Comparison of ENCODE assay signal across 13 cellular contexts in genomic region chr22:21739828-21740377, GRCh38. TPM values are rescaled to one million over a fixed set of nuclear protein-coding genes. Genes with fewer than 3 reads are reported as not detected.
DNase-seq lines count a peak whose midpoint lies in the region; ATAC-seq and TF ChIP-seq lines count a peak whose summit lies in the region.
"Had no signal": no experiment of that assay in that cellular context is flagged by ENCODE, and none has a peak within 500 bp of the region (broad histone marks: within the 10 kb centered on the region; RNA-seq: fewer than 3 reads in every experiment).

No MANE protein-coding gene starts in this region.

- peaks cover 7% of the 10 kb centered on the region for H3K9me3 ChIP-seq in BLaER1
- no peaks in the 10 kb centered on the region for H3K9me3 ChIP-seq in CD4-positive, alpha-beta T cell (ENCODE audit: control insufficient read depth, low read length)
- no peaks in the 10 kb centered on the region for H3K9me3 ChIP-seq in T-helper 17 cell (ENCODE audit: control insufficient read depth, low read length, poor library complexity, severe bottlenecking)

- POLR2A ChIA-PET in CD4-positive, alpha-beta T cell (lab: Charles Lee) = no interaction called here

- H3K36me3 Mint-ChIP-seq in CD4-positive, alpha-beta T cell (ENCODE audit: low read depth) = no peaks in the 10 kb centered on the region
- H3K36me3 Mint-ChIP-seq in T-helper 17 cell (ENCODE audit: low read depth) (no peaks in the 10 kb centered on the region), immature natural killer cell (no peaks in the 10 kb centered on the region)

- no peak for DNase-seq in CD4-positive, alpha-beta T cell
- DNase-seq in T-helper 17 cell (no peak), immature natural killer cell (no peak), NCI-H146 (lab: John Stamatoyannopoulos, UW) (no peak), NCI-H2196 (lab: John Stamatoyannopoulos, UW; ENCODE audit: unreplicated experiment) (no peak), foreskin keratinocyte (no peak)
- DNase-seq: DMS53, GM23248 had no signal

- peaks cover 4% of the 10 kb centered on the region for H3K4me1 Mint-ChIP-seq in CD4-positive, alpha-beta T cell (ENCODE audit: low read depth)
- H3K4me1 Mint-ChIP-seq in T-helper 17 cell (peaks cover 6% of the 10 kb centered on the region), immature natural killer cell (peaks cover 39 to 41% of the 10 kb centered on the region in 2 donors)

- H3K27me3 Mint-ChIP-seq in CD4-positive, alpha-beta T cell = no peaks in the 10 kb centered on the region
- H3K27me3 Mint-ChIP-seq in T-helper 17 cell (no peaks in the 10 kb centered on the region), immature natural killer cell (ENCODE audit: low read depth in 3 of 3) (peaks cover 8 to 22% (median 21%) of the 10 kb centered on the region in 3 donors)
- H3K27me3 Mint-ChIP-seq: B cell had no signal

- no peak overlapping the region for H3K9ac ChIP-seq in BLaER1
- H3K9ac ChIP-seq: GM23248 had no signal

- no peak overlapping the region for H3K4me3 Mint-ChIP-seq in CD4-positive, alpha-beta T cell
- H3K4me3 Mint-ChIP-seq in T-helper 17 cell (peak overlapping the region; percentile 31), immature natural killer cell (peak overlapping the region in 1 of 5 donors; percentile 21)
- H3K4me3 Mint-ChIP-seq: B cell had no signal

- H3K4me2 ChIP-seq in BLaER1 = peak overlapping the region; percentile 54; the same call in 1 of the 2 replicates

- no peak for TF ChIP-seq CTCF in CD4-positive, alpha-beta T cell (IDR thresholded peaks at IDR 0.05)
- TF ChIP-seq CTCF in foreskin keratinocyte (conservative IDR thresholded peaks at IDR 0.05) = no peak

- no peak for ATAC-seq in CD4-positive, alpha-beta T cell (ENCODE audit: poor library complexity)
- ATAC-seq in T-helper 17 cell = no peak
- ATAC-seq in GM21825 (IDR thresholded peaks at IDR 0.05; ENCODE audit: unreplicated experiment) = no peak
- no peak for ATAC-seq in foreskin keratinocyte
- ATAC-seq: HCT116 had no signal

- H3K9me3 Mint-ChIP-seq in CD4-positive, alpha-beta T cell = no peaks in the 10 kb centered on the region
- no peaks in the 10 kb centered on the region for H3K9me3 Mint-ChIP-seq in immature natural killer cell

- H3K27ac Mint-ChIP-seq in CD4-positive, alpha-beta T cell = peak overlapping the region; percentile 49
- H3K27ac Mint-ChIP-seq in T-helper 17 cell = no peak overlapping the region
- H3K27ac Mint-ChIP-seq in immature natural killer cell = peak overlapping the region; percentile 67 to 94 (median 88)
- H3K27ac Mint-ChIP-seq: B cell had no signal

- no peaks in the 10 kb centered on the region for H3K36me3 ChIP-seq in BLaER1

- H3K4me1 ChIP-seq in BLaER1 (peaks cover 61% of the 10 kb centered on the region), foreskin keratinocyte (no peaks in the 10 kb centered on the region)

- CTCF ChIA-PET in CD4-positive, alpha-beta T cell (lab: Charles Lee) = no interaction called here

- H3K27ac ChIP-seq in BLaER1 (no peak overlapping the region), foreskin keratinocyte (no peak overlapping the region)
- no peak overlapping the region for H3K27ac ChIP-seq in CD4-positive, alpha-beta T cell (ENCODE audit: low read depth, low read length)
- H3K27ac ChIP-seq: C4-2B, GM23248 had no signal

- intact Hi-C loops in CD4-positive, alpha-beta T cell (cut with DNase I, micrococcal nuclease) = no loop called here

- H4K20me1 ChIP-seq in BLaER1 = no peaks in the 10 kb centered on the region

- no peak overlapping the region for H3K4me3 ChIP-seq in BLaER1
- H3K4me3 ChIP-seq: GM23248 had no signal

- H3K27me3 ChIP-seq in BLaER1 (no peaks in the 10 kb centered on the region), foreskin keratinocyte (peaks cover 19% of the 10 kb centered on the region)
- no peaks in the 10 kb centered on the region for H3K27me3 ChIP-seq in CD4-positive, alpha-beta T cell (ENCODE audit: control insufficient read depth, insufficient read depth, low read length)

RNA-seq across cellular contexts. Expression of gene YPEL1, which starts 4.3 kb away (rescaled TPM):
- 1 to 10 TPM; 2.3 to 2.6 TPM for total RNA-seq in CD4-positive, alpha-beta T cell
- total RNA-seq in T-helper 17 cell (1 to 10 TPM; 3.5 to 4.6 TPM), foreskin keratinocyte (0.14 TPM in 1 of 2 replicates, not detected in the other)
- polyA plus RNA-seq in immature natural killer cell (100 to 1,000 TPM in 2 of 3 donors, 10 to 100 TPM in 1; 72.9 to 100 (median 100) TPM), foreskin keratinocyte (0.03 TPM in 1 of 2 replicates, not detected in the other)
